1 cellular context compared by ENCODE assay signal in genomic region chr14:103127356-103127755, GRCh38.
TF ChIP-seq lines count a peak whose summit lies in the region.

No MANE protein-coding gene starts in this region.

TF ChIP-seq in H1, 55 proteins besides CTCF, POLR2A, EP300 and RAD21:
- TF ChIP-seq SP1 (IDR thresholded peaks at IDR 0.05; ENCODE audit: low read depth, low read length), result no peak
- TF ChIP-seq EZH2 (IDR thresholded peaks at IDR 0.05; ENCODE audit: low read depth, low read length, severe bottlenecking), result peak; percentile 47
- TF ChIP-seq YY1 (IDR thresholded peaks at IDR 0.05; ENCODE audit: low read depth, low read length), result no peak
- TF ChIP-seq RNF2 (IDR thresholded peaks at IDR 0.05; ENCODE audit: borderline replicate concordance, low read depth, low read length, missing control alignments, poor library complexity, severe bottlenecking), result peak; percentile 42
